Comparison of ENCODE assay signal across 7 cellular contexts in genomic region chr6:18265099-18265372, GRCh38. TPM values are rescaled to one million over a fixed set of nuclear protein-coding genes. Genes with fewer than 3 reads are reported as not detected.
DNase-seq lines count a peak whose midpoint lies in the region; ATAC-seq and TF ChIP-seq lines count a peak whose summit lies in the region.

No MANE protein-coding gene starts in this region.

- TF ChIP-seq CTCF in SK-N-SH (IDR thresholded peaks at IDR 0.05) = no peak
- no peak for TF ChIP-seq CTCF in foreskin fibroblast (IDR thresholded peaks at IDR 0.05; ENCODE audit: low read depth, low read length)
- TF ChIP-seq CTCF in GM10266 (IDR thresholded peaks at IDR 0.05; ENCODE audit: control insufficient read depth, insufficient read depth, low read depth, missing control alignments) = no peak

- in situ Hi-C loops in HAP-1 (cut with MboI; ENCODE audit: low sequenced_read_pairs) = no loop called here

- peak overlapping the region; percentile 83 for H3K4me2 ChIP-seq in SK-N-SH

- ATAC-seq in HG03354 (IDR thresholded peaks at IDR 0.05; ENCODE audit: poor library complexity, severe bottlenecking, unreplicated experiment) = no peak

- H4K20me1 ChIP-seq in SK-N-SH (ENCODE audit: insufficient read depth) = peaks cover 31% of the 10 kb centered on the region

- H3K4me3 ChIP-seq in HAP-1 (peak overlapping the region; percentile 87), SK-N-SH (ENCODE audit: low read depth in 2 of 2, low read length in 1 of 2) (peak overlapping the region; percentile 88 to 93), foreskin fibroblast (ENCODE audit: low read depth in 1 of 2, low read length in 2 of 2) (peak overlapping the region; percentile 53 to 81), skeletal muscle tissue (ENCODE audit: low read length in 3 of 3) (peak overlapping the region; percentile 61 to 94 (median 83))

- H3K36me3 ChIP-seq in HAP-1 (replicated peaks) (peaks cover 37% of the 10 kb centered on the region), SK-N-SH (replicated peaks in 1 of 2; ENCODE audit: control insufficient read depth in 1 of 2, insufficient read depth in 2 of 2, low read length in 1 of 2) (no peaks in the 10 kb centered on the region), skeletal muscle tissue (ENCODE audit: control insufficient read depth in 3 of 3, insufficient read depth in 3 of 3, low read length in 3 of 3) (no peaks in the 10 kb centered on the region)

- POLR2A ChIA-PET in SK-N-SH (lab: Yijun Ruan, JAX) = no interaction called here

- H3K9ac ChIP-seq in SK-N-SH (peak overlapping the region; percentile 92), skeletal muscle tissue (ENCODE audit: low read depth in 1 of 3, low read length in 3 of 3) (peak overlapping the region; percentile 58 to 84 (median 64))

- H3K9me3 ChIP-seq in HAP-1 (no peaks in the 10 kb centered on the region), SK-N-SH (no peaks in the 10 kb centered on the region), skeletal muscle tissue (ENCODE audit: control insufficient read depth in 3 of 3, low read length in 3 of 3) (no peaks in the 10 kb centered on the region)

- peak overlapping the region; percentile 86 to 88 for H3K27ac ChIP-seq in SK-N-SH (ENCODE audit: low read depth in 2 of 2, low read length in 1 of 2)
- peak overlapping the region; percentile 89 for H3K27ac ChIP-seq in skeletal muscle tissue (ENCODE audit: low read depth, low read length)

- H3F3A ChIP-seq in SK-N-SH (replicated peaks; ENCODE audit: insufficient read depth) = peaks cover 8% of the 10 kb centered on the region

- H3K27me3 ChIP-seq in HAP-1 (ENCODE audit: low read depth) (no peaks in the 10 kb centered on the region), SK-N-SH (ENCODE audit: insufficient read depth) (no peaks in the 10 kb centered on the region), skeletal muscle tissue (ENCODE audit: control insufficient read depth in 3 of 3, insufficient read depth in 3 of 3, low read length in 3 of 3) (no peaks in the 10 kb centered on the region)

- no peaks in the 10 kb centered on the region for H3K9me2 ChIP-seq in SK-N-SH

- peak overlapping the region; percentile 89 for H2AFZ ChIP-seq in SK-N-SH (ENCODE audit: low read depth)

- no peak for TF ChIP-seq EP300 in SK-N-SH (IDR thresholded peaks at IDR 0.05; ENCODE audit: borderline replicate concordance in 1 of 2, low read depth in 1 of 2, low read length in 1 of 2)

- DNase-seq in HAP-1 (ENCODE audit: low spot score in 2 of 2) (no peak), SK-N-SH (peak; percentile 52), foreskin fibroblast (no peak), GM10266 (ENCODE audit: extremely low spot score) (no peak), GM19238 (ENCODE audit: insufficient read length, low spot score) (no peak)

- H3K4me1 ChIP-seq in HAP-1 (peaks cover 31% of the 10 kb centered on the region), SK-N-SH (ENCODE audit: control insufficient read depth in 1 of 2, insufficient read depth in 2 of 2, low read depth in 1 of 2, low read length in 1 of 2) (peaks cover 17% of the 10 kb centered on the region in 2 experiments; a peak in 3 of 4 replicates), skeletal muscle tissue (ENCODE audit: control insufficient read depth in 3 of 3, insufficient read depth in 3 of 3, low read length in 3 of 3) (peaks cover 26 to 43% (median 34%) of the 10 kb centered on the region in 3 donors)

- H3K79me2 ChIP-seq in SK-N-SH (ENCODE audit: insufficient read depth) = peaks cover 41% of the 10 kb centered on the region

- no peak for TF ChIP-seq RAD21 in SK-N-SH (IDR thresholded peaks at IDR 0.05; ENCODE audit: low read length)

- CTCF ChIA-PET in SK-N-SH (lab: Yijun Ruan, JAX) = interaction anchor here (0.9 to 1.4 kb wide), 2 partner anchors 15 to 37 kb away, joined by 3 to 4 read pairs; no protein-coding TSS in a partner anchor

- 13% methylated on average over 2 of the region's 2 CpGs for WGBS in SK-N-SH (ENCODE audit: low lambda C conversion rate)

TF ChIP-seq in SK-N-SH, 30 proteins besides CTCF, POLR2A, EP300 and RAD21:
- TF ChIP-seq RXRA (IDR thresholded peaks at IDR 0.05; ENCODE audit: borderline replicate concordance, low read depth) = no peak
- TF ChIP-seq IRF3 (IDR thresholded peaks at IDR 0.05; ENCODE audit: low read depth, low read length) = no peak
- TF ChIP-seq REST (IDR thresholded peaks at IDR 0.05; ENCODE audit: low read depth, low read length) = no peak
- no peak for TF ChIP-seq SMC3 (IDR thresholded peaks at IDR 0.05; ENCODE audit: low read depth, low read length)

RNA-seq across cellular contexts. Expression of gene DEK, which starts 0.7 kb away (rescaled TPM):
- 34.2 and 35.7 TPM in 2 replicates for polyA plus RNA-seq in SK-N-SH (2012; rRNA removed)
- polyA plus RNA-seq in SK-N-SH (2012; cell fraction: cytosol; rRNA removed) = 49.1 and 63.6 TPM in 2 replicates
- polyA plus RNA-seq in SK-N-SH (2012; cell fraction: nucleus; rRNA removed) = 14.3 and 22.4 TPM in 2 replicates
- total RNA-seq in skeletal muscle tissue = 64.2 TPM
